In genomic region chr11:65648997-65649491, GRCh38 we compare ENCODE assay signal across 1 cellular context.
TF ChIP-seq lines count a peak whose summit lies in the region.

No MANE protein-coding gene starts in this region.

TF ChIP-seq in HepG2, 621 proteins besides CTCF, POLR2A, EP300 and RAD21:
- no peak for TF ChIP-seq ZNF282 (IDR thresholded peaks at IDR 0.05; ENCODE audit: partially characterized antibody)
- peak; percentile 56; the same call in 1 of the 2 replicates for TF ChIP-seq ZNF629 (CRISPR knock-in tag; conservative IDR thresholded peaks at IDR 0.05)
